9 cellular contexts compared by ENCODE assay signal in the genomic region with DNA sequence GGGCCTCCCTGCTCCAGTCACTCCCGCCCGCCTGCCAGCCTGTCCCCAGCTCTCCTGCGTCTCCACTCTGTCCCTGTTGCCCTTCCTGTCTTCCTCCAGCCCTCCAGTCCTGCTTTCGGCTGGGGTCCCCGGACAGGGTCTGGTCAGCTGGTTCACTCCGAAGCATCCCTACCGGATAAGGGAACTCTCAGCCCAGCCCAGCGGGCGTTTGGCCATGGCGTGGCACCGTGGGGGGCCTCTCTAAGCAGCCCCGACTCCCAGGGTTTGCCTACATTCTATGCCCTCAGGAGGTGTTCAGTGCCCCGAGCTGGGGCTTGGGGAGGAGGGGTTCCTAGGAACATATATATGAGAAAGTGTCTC.
DNase-seq lines count a peak whose midpoint lies in the region; ATAC-seq, FAIRE-seq and TF ChIP-seq lines count a peak whose summit lies in the region.
"Had no signal": no experiment of that assay in that cellular context is flagged by ENCODE, and none has a peak within 500 bp of the region (broad histone marks: within the 10 kb centered on the region; RNA-seq: fewer than 3 reads in every experiment).

No MANE protein-coding gene starts in this region.

- FAIRE-seq in HTR-8/SVneo (lab: Jason Lieb, UNC): no peak

- no peak for ATAC-seq in RWPE2 (ENCODE audit: low read depth)
- no peak for ATAC-seq in stimulated activated naive CD8-positive, alpha-beta T cell treated with anti-CD3 and anti-CD28 coated beads, Interleukin-15, Interleukin-2, amounts not matched to agents 100 U/mL and 50 U/mL, for 24 hours

- H3K9me3 ChIP-seq in RWPE2 (ENCODE audit: severe bottlenecking): no peaks in the 10 kb centered on the region

- H3K4me1 Mint-ChIP-seq in osteocyte (ENCODE audit: unreplicated experiment): peaks cover 31% of the 10 kb centered on the region
- peaks cover 3% of the 10 kb centered on the region for H3K4me1 Mint-ChIP-seq in activated T-helper 2 cell treated with anti-CD3 and anti-CD28 coated beads, Interferon-gamma antibody, Interleukin-2, Interleukin-4, amounts not matched to agents 10 μg/mL and 5 μg/mL and 100 μg/mL, durations not matched to agents 14 hours and 24 hours and 36 hours (ENCODE audit: low read depth)

- intact Hi-C loops in activated T-helper 2 cell treated with anti-CD3 and anti-CD28 coated beads, Interferon-gamma antibody, Interleukin-2, Interleukin-4, amounts not matched to agents 10 μg/mL and 5 μg/mL and 100 μg/mL, durations not matched to agents 14 hours and 24 hours and 36 hours (cut with micrococcal nuclease): loop anchor here (2.0 kb wide), 1 partner anchor 253 kb away; no protein-coding TSS in a partner anchor

- peak overlapping the region; percentile 66 for H3K27ac Mint-ChIP-seq in osteocyte (ENCODE audit: unreplicated experiment)
- no peak overlapping the region for H3K27ac Mint-ChIP-seq in activated T-helper 2 cell treated with anti-CD3 and anti-CD28 coated beads, Interferon-gamma antibody, Interleukin-2, Interleukin-4, amounts not matched to agents 10 μg/mL and 5 μg/mL and 100 μg/mL, durations not matched to agents 14 hours and 24 hours and 36 hours
- H3K27ac Mint-ChIP-seq: CD8-positive, alpha-beta T cell had no signal

- no peaks in the 10 kb centered on the region for H3K27me3 ChIP-seq in RWPE2 (ENCODE audit: insufficient read depth, poor library complexity, severe bottlenecking)

- H3K4me3 Mint-ChIP-seq in osteocyte (ENCODE audit: unreplicated experiment): peak overlapping the region; percentile 63
- no peak overlapping the region for H3K4me3 Mint-ChIP-seq in activated T-helper 2 cell treated with anti-CD3 and anti-CD28 coated beads, Interferon-gamma antibody, Interleukin-2, Interleukin-4, amounts not matched to agents 10 μg/mL and 5 μg/mL and 100 μg/mL, durations not matched to agents 14 hours and 24 hours and 36 hours (ENCODE audit: low read depth)
- H3K4me3 Mint-ChIP-seq: CD8-positive, alpha-beta T cell had no signal

- no peaks in the 10 kb centered on the region for H3K36me3 Mint-ChIP-seq in osteocyte (ENCODE audit: unreplicated experiment)
- no peaks in the 10 kb centered on the region for H3K36me3 Mint-ChIP-seq in activated T-helper 2 cell treated with anti-CD3 and anti-CD28 coated beads, Interferon-gamma antibody, Interleukin-2, Interleukin-4, amounts not matched to agents 10 μg/mL and 5 μg/mL and 100 μg/mL, durations not matched to agents 14 hours and 24 hours and 36 hours (ENCODE audit: low read depth)
- H3K36me3 Mint-ChIP-seq: CD8-positive, alpha-beta T cell had no signal

- peak overlapping the region; percentile 60 for H3K27ac ChIP-seq in RWPE2 (ENCODE audit: poor library complexity, severe bottlenecking)

- H3K4me1 ChIP-seq in RWPE2 (ENCODE audit: insufficient read depth, poor library complexity, severe bottlenecking): peaks cover 4% of the 10 kb centered on the region

- no peaks in the 10 kb centered on the region for H3K9me3 Mint-ChIP-seq in osteocyte (ENCODE audit: unreplicated experiment)
- H3K9me3 Mint-ChIP-seq in activated T-helper 2 cell treated with anti-CD3 and anti-CD28 coated beads, Interferon-gamma antibody, Interleukin-2, Interleukin-4, amounts not matched to agents 10 μg/mL and 5 μg/mL and 100 μg/mL, durations not matched to agents 14 hours and 24 hours and 36 hours: no peaks in the 10 kb centered on the region
- H3K9me3 Mint-ChIP-seq: CD8-positive, alpha-beta T cell had no signal

- no peaks in the 10 kb centered on the region for H3K36me3 ChIP-seq in RWPE2 (ENCODE audit: low read depth)

- no peaks in the 10 kb centered on the region for H3K27me3 Mint-ChIP-seq in osteocyte (ENCODE audit: unreplicated experiment)
- peaks cover 10% of the 10 kb centered on the region for H3K27me3 Mint-ChIP-seq in activated T-helper 2 cell treated with anti-CD3 and anti-CD28 coated beads, Interferon-gamma antibody, Interleukin-2, Interleukin-4, amounts not matched to agents 10 μg/mL and 5 μg/mL and 100 μg/mL, durations not matched to agents 14 hours and 24 hours and 36 hours (ENCODE audit: low read depth)

- H3K4me3 ChIP-seq in AG09309 (ENCODE audit: control insufficient read depth, low read depth, low read length) (peak overlapping the region; percentile 37), RWPE2 (ENCODE audit: severe bottlenecking) (no peak overlapping the region), fibroblast of the aortic adventitia (ENCODE audit: low read depth, low read length) (peak overlapping the region; percentile 53)

- TF ChIP-seq CTCF in AG09309 (IDR thresholded peaks at IDR 0.05; ENCODE audit: control insufficient read depth, insufficient read depth, low read depth, low read length, missing control alignments): no peak
- TF ChIP-seq CTCF in RWPE2 (IDR thresholded peaks at IDR 0.05; ENCODE audit: poor library complexity, severe bottlenecking): peak; percentile 53
- no peak for TF ChIP-seq CTCF in fibroblast of the aortic adventitia (IDR thresholded peaks at IDR 0.05; ENCODE audit: insufficient read depth, low read length)
- no peak for TF ChIP-seq CTCF in osteocyte (IDR thresholded peaks at IDR 0.05)

- DNase-seq in AG09309 (ENCODE audit: low read depth) (no peak), RWPE2 (ENCODE audit: low spot score) (no peak), fibroblast of the aortic adventitia (ENCODE audit: low read depth) (no peak), osteocyte (ENCODE audit: extremely low spot score, unreplicated experiment) (no peak), HTR-8/SVneo (ENCODE audit: insufficient read length, low spot score) (no peak)
- DNase-seq in activated T-helper 2 cell treated with anti-CD3 and anti-CD28 coated beads, Interferon-gamma antibody, Interleukin-2, Interleukin-4, amounts not matched to agents 10 μg/mL and 5 μg/mL and 100 μg/mL, durations not matched to agents 14 hours and 24 hours and 36 hours (ENCODE audit: low spot score): no peak
- DNase-seq in stimulated activated CD8-positive, alpha-beta memory T cell treated with anti-CD3 and anti-CD28 coated beads, Interleukin-4, amount 100 ng/mL, for 48 hours: no peak
- no peak for DNase-seq in stimulated activated naive CD8-positive, alpha-beta T cell treated with anti-CD3 and anti-CD28 coated beads, Interleukin-15, Interleukin-2, amounts not matched to agents 100 U/mL and 50 U/mL, for 24 hours
